In genomic region chr1:155396874-155397476, GRCh38 we compare ENCODE assay signal across 1 cellular context.
TF ChIP-seq lines count a peak whose summit lies in the region.

No MANE protein-coding gene starts in this region.

TF ChIP-seq in K562, 482 proteins besides CTCF, POLR2A, EP300 and RAD21 (continued from another document and continues in another):
- TF ChIP-seq CEBPZ (IDR thresholded peaks at IDR 0.05; ENCODE audit: borderline replicate concordance, low read depth, low read length), result no peak
- no peak for TF ChIP-seq PBX2 (CRISPR knock-in tag; IDR thresholded peaks at IDR 0.05; ENCODE audit: low read depth)
- TF ChIP-seq PBX2 (tag; conservative IDR thresholded peaks at IDR 0.05; ENCODE audit: low read depth), result peak; percentile 87
- TF ChIP-seq CXXC5 (CRISPR knock-in tag; IDR thresholded peaks at IDR 0.05), result 0 out of 2 replicates have a peak, but pooled peaks have one; percentile 28
- no peak for TF ChIP-seq UBTF (IDR thresholded peaks at IDR 0.05; ENCODE audit: borderline replicate concordance in 1 of 2, low read depth in 2 of 2, low read length in 2 of 2)
- no peak for TF ChIP-seq SMARCB1 (IDR thresholded peaks at IDR 0.05; ENCODE audit: insufficient read length, low read depth)
- TF ChIP-seq KDM1A (IDR thresholded peaks at IDR 0.05), result peak; percentile 98
- TF ChIP-seq DLX4 (CRISPR knock-in tag; IDR thresholded peaks at IDR 0.05), result no peak
- no peak for TF ChIP-seq LARP7 (IDR thresholded peaks at IDR 0.05)
- TF ChIP-seq ZEB2 (IDR thresholded peaks at IDR 0.05), result no peak
- no peak for TF ChIP-seq ESRRB (CRISPR knock-in tag; IDR thresholded peaks at IDR 0.05; ENCODE audit: borderline replicate concordance)
- TF ChIP-seq JUND (IDR thresholded peaks at IDR 0.05; ENCODE audit: borderline replicate concordance, low read depth, low read length), result no peak
- TF ChIP-seq JUND (tag; IDR thresholded peaks at IDR 0.05; ENCODE audit: borderline replicate concordance, low read depth, low read length), result no peak
- no peak for TF ChIP-seq PRPF4 (IDR thresholded peaks at IDR 0.05; ENCODE audit: insufficient read depth, low read depth, low read length, poor library complexity, severe bottlenecking)
- TF ChIP-seq FOXO4 (CRISPR knock-in tag; IDR thresholded peaks at IDR 0.05), result no peak
- TF ChIP-seq KLF16 (IDR thresholded peaks at IDR 0.05), result peak; percentile 34; the same call in 1 of the 2 replicates
- TF ChIP-seq SMC3 (conservative IDR thresholded peaks at IDR 0.05; ENCODE audit: insufficient read depth, low read depth, low read length), result no peak
- no peak for TF ChIP-seq DIDO1 (tag; IDR thresholded peaks at IDR 0.05; ENCODE audit: low read depth)
- TF ChIP-seq STAG1 (CRISPR knock-in tag; IDR thresholded peaks at IDR 0.05; ENCODE audit: borderline replicate concordance), result no peak
- no peak for TF ChIP-seq ZZZ3 (IDR thresholded peaks at IDR 0.05)
- peak; percentile 32; the same call in 1 of the 2 replicates for TF ChIP-seq TEAD4 (IDR thresholded peaks at IDR 0.05; ENCODE audit: low read length)
- no peak for TF ChIP-seq TEAD4 (CRISPR knock-in tag; IDR thresholded peaks at IDR 0.05; ENCODE audit: borderline replicate concordance)
- TF ChIP-seq HLTF (IDR thresholded peaks at IDR 0.05), result no peak
- TF ChIP-seq ZBED1 (IDR thresholded peaks at IDR 0.05), result no peak
- TF ChIP-seq THAP12 (CRISPR knock-in tag; IDR thresholded peaks at IDR 0.05), result no peak
- TF ChIP-seq GABPB1 (CRISPR knock-in tag; IDR thresholded peaks at IDR 0.05), result no peak
- TF ChIP-seq HDAC2 (IDR thresholded peaks at IDR 0.05), result peak; percentile 90
- TF ChIP-seq EWSR1 (IDR thresholded peaks at IDR 0.05; ENCODE audit: borderline replicate concordance, low read depth, partially characterized antibody), result no peak
- TF ChIP-seq ZNF583 (CRISPR knock-in tag; IDR thresholded peaks at IDR 0.05), result no peak
- no peak for TF ChIP-seq TFAM (CRISPR knock-in tag; conservative IDR thresholded peaks at IDR 0.05)
- TF ChIP-seq TCF15 (CRISPR knock-in tag; IDR thresholded peaks at IDR 0.05), result no peak
- no peak for TF ChIP-seq MYC (IDR thresholded peaks at IDR 0.05; ENCODE audit: low read depth, low read length)
- no peak for TF ChIP-seq MYC (CRISPR knock-in tag; IDR thresholded peaks at IDR 0.05; ENCODE audit: borderline replicate concordance, low read depth)
- TF ChIP-seq ZNF140 (CRISPR knock-in tag; IDR thresholded peaks at IDR 0.05), result no peak
- TF ChIP-seq ZNF174 (CRISPR knock-in tag; IDR thresholded peaks at IDR 0.05), result no peak
- no peak for TF ChIP-seq POLR3G (IDR thresholded peaks at IDR 0.05; ENCODE audit: extremely low read depth, insufficient read length, insufficient replicate concordance)
- no peak for TF ChIP-seq ZNF507 (tag; conservative IDR thresholded peaks at IDR 0.05)
- TF ChIP-seq FOXK2 (conservative IDR thresholded peaks at IDR 0.05 in 1 of 2, IDR thresholded peaks at IDR 0.05 in 1 of 2; ENCODE audit: low read depth in 2 of 2), result no peak
- no peak for TF ChIP-seq NONO (IDR thresholded peaks at IDR 0.05; ENCODE audit: low read depth in 2 of 2, low read length in 1 of 2)
- TF ChIP-seq RBM15 (IDR thresholded peaks at IDR 0.05; ENCODE audit: insufficient read depth, low read length), result no peak
- no peak for TF ChIP-seq RFX7 (CRISPR knock-in tag; IDR thresholded peaks at IDR 0.05)
- TF ChIP-seq NR2C1 (IDR thresholded peaks at IDR 0.05), result no peak
- TF ChIP-seq NR2C1 (tag; IDR thresholded peaks at IDR 0.05), result 0 out of 2 replicates have a peak, but pooled peaks have one; percentile 36
- peak; percentile 56; the same call in 1 of the 2 replicates for TF ChIP-seq TAL1 (IDR thresholded peaks at IDR 0.05)
- peak; percentile 61 for TF ChIP-seq DPF2 (IDR thresholded peaks at IDR 0.05)
- TF ChIP-seq CBX2 (IDR thresholded peaks at IDR 0.05; ENCODE audit: insufficient read depth, low read length, poor library complexity, severe bottlenecking), result no peak
- TF ChIP-seq ZNF282 (CRISPR knock-in tag; IDR thresholded peaks at IDR 0.05), result no peak
- TF ChIP-seq HOMEZ (CRISPR knock-in tag; IDR thresholded peaks at IDR 0.05), result no peak
- no peak for TF ChIP-seq ZFX (CRISPR knock-in tag; IDR thresholded peaks at IDR 0.05)
- no peak for TF ChIP-seq MAFG (tag; conservative IDR thresholded peaks at IDR 0.05)
- TF ChIP-seq ZBTB5 (IDR thresholded peaks at IDR 0.05), result 0 out of 2 replicates have a peak, but pooled peaks have one; percentile 43
- no peak for TF ChIP-seq SMAD4 (CRISPR knock-in tag; conservative IDR thresholded peaks at IDR 0.05)
- TF ChIP-seq PKNOX1 (IDR thresholded peaks at IDR 0.05), result peak; percentile 90
- no peak for TF ChIP-seq KAT2B (IDR thresholded peaks at IDR 0.05; ENCODE audit: low read depth, low read length)
